In genomic region chr17:1083451-1084187, GRCh38 we compare ENCODE assay signal across 1 cellular context.
TF ChIP-seq lines count a peak whose summit lies in the region.

No MANE protein-coding gene starts in this region.

TF ChIP-seq in K562, 482 proteins besides CTCF, POLR2A, EP300 and RAD21 (continued from another document):
- TF ChIP-seq, protein P1, sequence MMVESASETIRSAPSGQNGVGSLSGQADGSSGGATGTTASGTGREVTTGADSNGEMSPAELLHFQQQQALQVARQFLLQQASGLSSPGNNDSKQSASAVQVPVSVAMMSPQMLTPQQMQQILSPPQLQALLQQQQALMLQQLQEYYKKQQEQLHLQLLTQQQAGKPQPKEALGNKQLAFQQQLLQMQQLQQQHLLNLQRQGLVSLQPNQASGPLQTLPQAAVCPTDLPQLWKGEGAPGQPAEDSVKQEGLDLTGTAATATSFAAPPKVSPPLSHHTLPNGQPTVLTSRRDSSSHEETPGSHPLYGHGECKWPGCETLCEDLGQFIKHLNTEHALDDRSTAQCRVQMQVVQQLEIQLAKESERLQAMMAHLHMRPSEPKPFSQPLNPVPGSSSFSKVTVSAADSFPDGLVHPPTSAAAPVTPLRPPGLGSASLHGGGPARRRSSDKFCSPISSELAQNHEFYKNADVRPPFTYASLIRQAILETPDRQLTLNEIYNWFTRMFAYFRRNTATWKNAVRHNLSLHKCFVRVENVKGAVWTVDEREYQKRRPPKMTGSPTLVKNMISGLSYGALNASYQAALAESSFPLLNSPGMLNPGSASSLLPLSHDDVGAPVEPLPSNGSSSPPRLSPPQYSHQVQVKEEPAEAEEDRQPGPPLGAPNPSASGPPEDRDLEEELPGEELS (CRISPR knock-in tag; IDR thresholded peaks at IDR 0.05; ENCODE audit: borderline replicate concordance), result no peak
